ENCODE assay signal across 27 cellular contexts in the genomic region with DNA sequence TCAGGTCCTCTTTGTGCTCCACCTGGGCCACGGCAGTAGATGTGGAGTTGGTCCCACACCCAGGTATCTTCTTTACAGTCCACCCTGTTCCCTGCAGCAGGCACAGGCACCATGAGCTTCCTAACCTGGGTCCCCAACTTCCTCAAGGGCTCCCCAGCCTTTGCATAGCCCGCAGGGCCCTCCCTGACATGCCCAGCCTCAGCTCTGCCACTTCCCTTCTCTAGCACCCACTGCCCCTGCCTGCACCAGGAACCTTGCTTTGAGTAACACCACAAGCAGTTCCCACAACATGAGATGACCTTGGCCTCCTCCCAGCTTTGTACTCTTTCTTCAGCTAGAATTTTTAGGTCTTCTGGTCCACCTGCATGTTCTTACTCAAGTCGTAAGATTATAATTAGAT.
DNase-seq lines count a peak whose midpoint lies in the region; ATAC-seq and TF ChIP-seq lines count a peak whose summit lies in the region.
"Had no signal": no experiment of that assay in that cellular context is flagged by ENCODE, and none has a peak within 500 bp of the region (broad histone marks: within the 10 kb centered on the region; RNA-seq: fewer than 3 reads in every experiment).

No MANE protein-coding gene starts in this region.

- DNase-seq in NOMO-1 treated with DMSO at 0.1 percent for 48 hours (lab: John Stamatoyannopoulos, UW; ENCODE audit: unreplicated experiment) = peak; percentile 9
- DNase-seq in NOMO-1 treated with dmso at 0.1 percent for 144 hours (lab: John Stamatoyannopoulos, UW; ENCODE audit: unreplicated experiment) = no peak
- DNase-seq in MV-4-11 (lab: John Stamatoyannopoulos, UW) = peak; percentile 56
- peak in 1 of 2 donors; percentile 23 for DNase-seq in heart right ventricle
- DNase-seq in pons (ENCODE audit: low spot score) = peak; percentile 53
- no peak for DNase-seq in superior temporal gyrus (ENCODE audit: extremely low spot score)
- DNase-seq in NCI-H2081 treated with DMSO at 0.1 percent for 48 hours (lab: John Stamatoyannopoulos, UW) = no peak
- DNase-seq: 8988T; activated naive CD4-positive, alpha-beta T cell treated with anti-CD3 and anti-CD28 coated beads, Interleukin-2, amount 10 ng/mL, durations not matched to agents 7 days and 5 days; activated T-cell treated with anti-CD3 and anti-CD28 coated beads, Interleukin-2, amount 50 U/mL, for 48 hours; BE2C; Caco-2; cortex of kidney; DMS79 treated with DMSO at 0.1 percent for 48 hours; H9; MM.1S; NCI-H187; OCI-M1; stimulated activated CD4-positive, alpha-beta T cell treated with anti-CD3 and anti-CD28 coated beads, Interleukin-1b, Interleukin-23, amount 100 ng/mL, for 48 hours; stimulated activated naive CD4-positive, alpha-beta T cell; T-helper 2 cell had no signal

- no peak overlapping the region for H3K4me3 ChIP-seq in heart right ventricle
- H3K4me3 ChIP-seq: GM12878, prostate gland, skin epidermis, tibial nerve had no signal

- H3K9me3 ChIP-seq in heart right ventricle = peaks cover 0 to 10% (median 0%) of the 10 kb centered on the region in 11 donors
- H3K9me3 ChIP-seq: BE2C, Caco-2, prostate gland, tibial nerve had no signal

- no peak for TF ChIP-seq CTCF in heart right ventricle (IDR thresholded peaks at IDR 0.05)

- no peaks in the 10 kb centered on the region for H3K36me3 ChIP-seq in heart right ventricle
- H3K36me3 ChIP-seq: BE2C, prostate gland, tibial nerve had no signal

- peak in 7 of 8 donors; percentile 31 to 61 (median 47) for ATAC-seq in heart right ventricle
- no peak for ATAC-seq in HG03442 (IDR thresholded peaks at IDR 0.05; ENCODE audit: unreplicated experiment)
- ATAC-seq: activated CD4-positive, CD25-positive, alpha-beta regulatory T cell treated with anti-CD3 and anti-CD28 coated beads, Interleukin-2, amount 50 U/mL, for 24 hours; GM12878 had no signal

- H3K27me3 ChIP-seq in heart right ventricle = peaks cover 0 to 7% (median 0%) of the 10 kb centered on the region in 7 donors
- H3K27me3 ChIP-seq: tibial nerve had no signal

- peaks cover 0 to 60% (median 0%) of the 10 kb centered on the region in 9 donors for H3K4me1 ChIP-seq in heart right ventricle
- H3K4me1 ChIP-seq: BE2C, Caco-2, prostate gland, tibial nerve had no signal

- WGBS in heart right ventricle, 2 donors = 83 to 85% methylated on average over 3 of the region's 3 CpGs

- H3K27ac ChIP-seq in heart right ventricle = no peak overlapping the region
- H3K27ac ChIP-seq: prostate gland, skin epidermis, tibial nerve had no signal

- intact Hi-C loops in heart right ventricle (cut with DNase I) = no loop called here

Comparison
In these comparisons a context has a peak if more than half of its experiments do, and no peak if none do; other contexts are left out.
1. DNase-seq: peak in NOMO-1 treated with DMSO at 0.1 percent for 48 hours (single experiment), MV-4-11 (single experiment) and pons (single experiment); none in NOMO-1 treated with dmso at 0.1 percent for 144 hours (single experiment), superior temporal gyrus (single experiment) and NCI-H2081 treated with DMSO at 0.1 percent for 48 hours (single experiment).